ENCODE assay signal across 11 cellular contexts in the genomic region with DNA sequence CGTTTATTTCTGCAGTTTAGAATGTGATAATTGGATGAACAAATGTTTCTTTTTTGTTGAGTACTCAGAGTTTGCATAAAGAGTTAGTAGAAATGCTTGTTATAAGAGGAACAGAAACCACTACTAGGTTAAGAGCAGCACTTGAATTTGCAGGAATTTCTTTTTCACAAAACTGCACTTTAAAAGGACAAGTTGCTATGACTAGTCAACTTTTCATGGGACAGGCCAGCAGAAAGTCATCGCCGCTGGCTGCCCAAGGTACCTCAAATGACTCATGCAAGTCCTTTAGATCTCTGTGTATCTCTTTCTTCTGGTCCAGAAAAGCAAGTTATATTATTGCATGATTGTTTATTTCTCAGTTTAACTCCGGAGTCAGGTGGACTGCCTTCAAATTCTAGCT.
DNase-seq lines count a peak whose midpoint lies in the region; ATAC-seq and TF ChIP-seq lines count a peak whose summit lies in the region.
"Had no signal": no experiment of that assay in that cellular context is flagged by ENCODE, and none has a peak within 500 bp of the region (broad histone marks: within the 10 kb centered on the region; RNA-seq: fewer than 3 reads in every experiment).

No MANE protein-coding gene starts in this region.

- TF ChIP-seq CTCF in HFFc6 (IDR thresholded peaks at IDR 0.05) = no peak
- TF ChIP-seq CTCF in NB4 (IDR thresholded peaks at IDR 0.05; ENCODE audit: low read depth, low read length) = no peak

- no peak overlapping the region for H2BK15ac ChIP-seq in mesenchymal stem cell (ENCODE audit: low read depth, poor library complexity, severe bottlenecking)

- no peaks in the 10 kb centered on the region for H3K36me3 Mint-ChIP-seq in HFFc6 (ENCODE audit: low read depth)

- H3K36me3 ChIP-seq in mesenchymal stem cell (ENCODE audit: control insufficient read depth in 1 of 2, insufficient read depth in 2 of 2, low read depth in 1 of 2, low read length in 2 of 2) = no peaks in the 10 kb centered on the region

- no peaks in the 10 kb centered on the region for H3K27me3 ChIP-seq in mesenchymal stem cell (ENCODE audit: control insufficient read depth in 1 of 2, insufficient read depth in 1 of 2, low read length in 2 of 2)

- H3K4me3 ChIP-seq in NB4 (ENCODE audit: low read depth, low read length) (no peak overlapping the region), mesenchymal stem cell (ENCODE audit: insufficient read depth in 1 of 2, low read depth in 1 of 2, low read length in 2 of 2) (no peak overlapping the region)

- no peak overlapping the region for H3K4me2 ChIP-seq in mesenchymal stem cell (ENCODE audit: low read length, poor library complexity, severe bottlenecking)

- peak overlapping the region; percentile 40 for H3K27ac Mint-ChIP-seq in HFFc6
- H3K27ac Mint-ChIP-seq: activated T-cell treated with anti-CD3 and anti-CD28 coated beads, Interleukin-2, amount 50 U/mL, for 24 hours; stimulated activated naive CD8-positive, alpha-beta T cell treated with anti-CD3 and anti-CD28 coated beads, Interleukin-15, Interleukin-2, amounts not matched to agents 100 ng/mL and 50 ng/mL, for 24 hours had no signal

- no peak overlapping the region for H2BK12ac ChIP-seq in mesenchymal stem cell (ENCODE audit: low read length in 2 of 2)

- no peak overlapping the region for H3K9ac ChIP-seq in mesenchymal stem cell (ENCODE audit: low read length)

- no peak overlapping the region for H2AFZ ChIP-seq in mesenchymal stem cell (ENCODE audit: low read depth, low read length)

- H3K9me3 Mint-ChIP-seq in HFFc6 = no peaks in the 10 kb centered on the region
- H3K9me3 Mint-ChIP-seq: activated T-cell treated with anti-CD3 and anti-CD28 coated beads, Interleukin-2, amount 50 U/mL, for 24 hours; stimulated activated naive CD8-positive, alpha-beta T cell treated with anti-CD3 and anti-CD28 coated beads, Interleukin-15, Interleukin-2, amounts not matched to agents 100 ng/mL and 50 ng/mL, for 24 hours had no signal

- no peak overlapping the region for H3K14ac ChIP-seq in mesenchymal stem cell (ENCODE audit: low read length in 2 of 2)

- no peak overlapping the region for H4K8ac ChIP-seq in mesenchymal stem cell (ENCODE audit: low read length)

- no peaks in the 10 kb centered on the region for H3K9me3 ChIP-seq in mesenchymal stem cell (ENCODE audit: control insufficient read depth, low read length)

- H2BK120ac ChIP-seq in mesenchymal stem cell (ENCODE audit: low read depth, low read length) = no peak overlapping the region

- no peak overlapping the region for H4K91ac ChIP-seq in mesenchymal stem cell (ENCODE audit: low read length)

- no peak overlapping the region for H2AK5ac ChIP-seq in mesenchymal stem cell (ENCODE audit: low read length, severe bottlenecking)

- peaks cover 48% of the 10 kb centered on the region for H3K4me1 Mint-ChIP-seq in HFFc6 (ENCODE audit: low read depth)

- TF ChIP-seq POLR2A in NB4 (IDR thresholded peaks at IDR 0.05; ENCODE audit: extremely low read depth, insufficient read length) = no peak

- DNase-seq in HFFc6 (peak; percentile 65), NB4 (ENCODE audit: low read depth) (peak; percentile 2), mesenchymal stem cell (peak; percentile 42), GOT3 (lab: John Stamatoyannopoulos, UW) (no peak), NCI-H2171 (lab: John Stamatoyannopoulos, UW) (no peak), HEK293T (ENCODE audit: extremely low spot score) (no peak)
- no peak for DNase-seq in stimulated activated CD4-positive, alpha-beta T cell treated with anti-CD3 and anti-CD28 coated beads, Interleukin-2, amount 100 ng/mL, for 24 hours
- DNase-seq: activated T-cell treated with anti-CD3 and anti-CD28 coated beads, Interleukin-2, amount 50 U/mL, for 24 hours; cerebellar nuclear complex had no signal

- WGBS in mesenchymal stem cell = 85% methylated on average over 4 of the region's 4 CpGs

- H3K4me1 ChIP-seq in mesenchymal stem cell (ENCODE audit: control insufficient read depth, insufficient read depth, low read depth, low read length) = no peaks in the 10 kb centered on the region

- no peak overlapping the region for H3K23ac ChIP-seq in mesenchymal stem cell (ENCODE audit: low read length in 2 of 2)

- POLR2A ChIA-PET in HEK293T (lab: Yijun Ruan, JAX) = no interaction called here

- no peak overlapping the region for H3K4ac ChIP-seq in mesenchymal stem cell (ENCODE audit: low read depth in 1 of 2, low read length in 2 of 2)

- no peaks in the 10 kb centered on the region for H3K27me3 Mint-ChIP-seq in HFFc6 (ENCODE audit: insufficient read depth)
- H3K27me3 Mint-ChIP-seq: activated T-cell treated with anti-CD3 and anti-CD28 coated beads, Interleukin-2, amount 50 U/mL, for 24 hours; stimulated activated naive CD8-positive, alpha-beta T cell treated with anti-CD3 and anti-CD28 coated beads, Interleukin-15, Interleukin-2, amounts not matched to agents 100 ng/mL and 50 ng/mL, for 24 hours had no signal

- H3K18ac ChIP-seq in mesenchymal stem cell (ENCODE audit: low read depth in 1 of 2, low read length in 2 of 2) = no peak overlapping the region

- no peak overlapping the region for H2BK5ac ChIP-seq in mesenchymal stem cell (ENCODE audit: low read depth, low read length, poor library complexity, severe bottlenecking)

- ATAC-seq in GM18861 (IDR thresholded peaks at IDR 0.05; ENCODE audit: unreplicated experiment) = peak; percentile 79

- H3K4me3 Mint-ChIP-seq in HFFc6 = peak overlapping the region; percentile 28; the same call in 1 of the 2 replicates
- H3K4me3 Mint-ChIP-seq: activated T-cell treated with anti-CD3 and anti-CD28 coated beads, Interleukin-2, amount 50 U/mL, for 24 hours; stimulated activated naive CD8-positive, alpha-beta T cell treated with anti-CD3 and anti-CD28 coated beads, Interleukin-15, Interleukin-2, amounts not matched to agents 100 ng/mL and 50 ng/mL, for 24 hours had no signal

- no peak overlapping the region for H3K27ac ChIP-seq in mesenchymal stem cell (ENCODE audit: low read length, poor library complexity, severe bottlenecking)

- CTCF ChIA-PET in HEK293T (lab: Yijun Ruan, JAX) = no interaction called here

- H3K79me1 ChIP-seq in mesenchymal stem cell (replicated peaks; ENCODE audit: low read length, poor library complexity, severe bottlenecking) = no peaks in the 10 kb centered on the region

TF ChIP-seq in HEK293T, 16 proteins besides CTCF, POLR2A, EP300 and RAD21:
- no peak for TF ChIP-seq FOXM1 (IDR thresholded peaks at IDR 0.05; ENCODE audit: borderline replicate concordance)
- TF ChIP-seq TARDBP (IDR thresholded peaks at IDR 0.05) = no peak
- no peak for TF ChIP-seq ARNT (IDR thresholded peaks at IDR 0.05)
- no peak for TF ChIP-seq L3MBTL2 (conservative IDR thresholded peaks at IDR 0.05)
- TF ChIP-seq BHLHE40 (IDR thresholded peaks at IDR 0.05; ENCODE audit: borderline replicate concordance) = no peak
- TF ChIP-seq, protein P1, sequence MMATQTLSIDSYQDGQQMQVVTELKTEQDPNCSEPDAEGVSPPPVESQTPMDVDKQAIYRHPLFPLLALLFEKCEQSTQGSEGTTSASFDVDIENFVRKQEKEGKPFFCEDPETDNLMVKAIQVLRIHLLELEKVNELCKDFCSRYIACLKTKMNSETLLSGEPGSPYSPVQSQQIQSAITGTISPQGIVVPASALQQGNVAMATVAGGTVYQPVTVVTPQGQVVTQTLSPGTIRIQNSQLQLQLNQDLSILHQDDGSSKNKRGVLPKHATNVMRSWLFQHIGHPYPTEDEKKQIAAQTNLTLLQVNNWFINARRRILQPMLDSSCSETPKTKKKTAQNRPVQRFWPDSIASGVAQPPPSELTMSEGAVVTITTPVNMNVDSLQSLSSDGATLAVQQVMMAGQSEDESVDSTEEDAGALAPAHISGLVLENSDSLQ (IDR thresholded peaks at IDR 0.05) = no peak

Comparison
In these comparisons a context has a peak if more than half of its experiments do, and no peak if none do; other contexts are left out.
1. DNase-seq: peak in HFFc6 (single experiment), NB4 (single experiment) and mesenchymal stem cell (single experiment); none in GOT3 (single experiment), stimulated activated CD4-positive, alpha-beta T cell treated with anti-CD3 and anti-CD28 coated beads, Interleukin-2, amount 100 ng/mL, for 24 hours (0 of 2), NCI-H2171 (single experiment) and HEK293T (single experiment).